ENCODE assay signal across 9 cellular contexts in genomic region chr4:158895797-158896442, GRCh38.
A peak's percentile ranks its signal among the peaks of the same experiment; 100 is the strongest.
DNase-seq lines count a peak whose midpoint lies in the region; ATAC-seq and TF ChIP-seq lines count a peak whose summit lies in the region.
"Had no signal": no experiment of that assay in that cellular context is flagged by ENCODE, and none has a peak within 500 bp of the region (broad histone marks: within the 10 kb centered on the region; RNA-seq: fewer than 3 reads in every experiment).

No MANE protein-coding gene starts in this region.

- no peaks in the 10 kb centered on the region for H3K4me1 Mint-ChIP-seq in Calu3 (ENCODE audit: low read depth, unreplicated experiment)
- peaks cover 3% of the 10 kb centered on the region for H3K4me1 Mint-ChIP-seq in neural progenitor cell
- H3K4me1 Mint-ChIP-seq: activated naive CD4-positive, alpha-beta T cell treated with anti-CD3 and anti-CD28 coated beads, Interleukin-2, amount 50 U/mL, for 24 hours had no signal

- H3K9ac ChIP-seq in Loucy (ENCODE audit: low read depth, low read length, poor library complexity, severe bottlenecking) (no peak overlapping the region), neural progenitor cell (no peak overlapping the region)

- ATAC-seq in HG03025 (IDR thresholded peaks at IDR 0.05; ENCODE audit: low FRiP score, unreplicated experiment) (no peak), GM21381 (IDR thresholded peaks at IDR 0.05; ENCODE audit: unreplicated experiment) (no peak)

- H2AFZ ChIP-seq in Loucy (ENCODE audit: low read length) (no peak overlapping the region), neural progenitor cell (replicated peaks) (no peak overlapping the region)

- no peaks in the 10 kb centered on the region for H3K9me2 ChIP-seq in Loucy (replicated peaks; ENCODE audit: low read depth, low read length)

- H3K9me3 ChIP-seq in Loucy (ENCODE audit: insufficient read depth, low read depth, low read length): no peaks in the 10 kb centered on the region
- H3K9me3 ChIP-seq in neural progenitor cell (ENCODE audit: low read depth): no peaks in the 10 kb centered on the region

- intact Hi-C loops in Calu3 (cut with micrococcal nuclease; ENCODE audit: unreplicated experiment): loop anchor here (1.0 to 2.0 kb wide), 2 partner anchors 209 to 279 kb away; no protein-coding TSS in a partner anchor

- DNase-seq in Calu3: peak; percentile 23
- DNase-seq in dermis blood vessel endothelial cell: peak; percentile 63
- peak; percentile 47 for DNase-seq in neural progenitor cell (ENCODE audit: low spot score)
- no peak for DNase-seq in NCI-H1930 (lab: John Stamatoyannopoulos, UW)
- no peak for DNase-seq in mucosa of gallbladder (ENCODE audit: low spot score)

- H3K27ac Mint-ChIP-seq in Calu3 (ENCODE audit: unreplicated experiment) (peak overlapping the region; percentile 36), neural progenitor cell (no peak overlapping the region)
- H3K27ac Mint-ChIP-seq: activated naive CD4-positive, alpha-beta T cell treated with anti-CD3 and anti-CD28 coated beads, Interleukin-2, amount 50 U/mL, for 24 hours had no signal

- no peak overlapping the region for H3K4me2 ChIP-seq in Loucy (ENCODE audit: low read depth, low read length, poor library complexity, severe bottlenecking)
- H3K4me2 ChIP-seq in neural progenitor cell: no peak overlapping the region

- H4K20me1 ChIP-seq in Loucy (ENCODE audit: insufficient read depth, low read length, poor library complexity, severe bottlenecking) (no peaks in the 10 kb centered on the region), neural progenitor cell (ENCODE audit: low read depth) (no peaks in the 10 kb centered on the region)

- H3K79me2 ChIP-seq in Loucy (ENCODE audit: insufficient read depth, low read length) (no peaks in the 10 kb centered on the region), neural progenitor cell (ENCODE audit: low read depth) (no peaks in the 10 kb centered on the region)

- H3K27me3 Mint-ChIP-seq in Calu3 (ENCODE audit: unreplicated experiment) (no peaks in the 10 kb centered on the region), neural progenitor cell (ENCODE audit: insufficient read depth, low read depth) (no peaks in the 10 kb centered on the region)
- H3K27me3 Mint-ChIP-seq: activated naive CD4-positive, alpha-beta T cell treated with anti-CD3 and anti-CD28 coated beads, Interleukin-2, amount 50 U/mL, for 24 hours had no signal

- peaks cover 5% of the 10 kb centered on the region for H3K36me3 Mint-ChIP-seq in Calu3 (ENCODE audit: insufficient read depth, unreplicated experiment)
- H3K36me3 Mint-ChIP-seq in neural progenitor cell: peaks cover 42% of the 10 kb centered on the region

- no peak overlapping the region for H3K27ac ChIP-seq in neural progenitor cell

- CTCF ChIA-PET in Calu3 (lab: Charles Lee): no interaction called here

- H3K36me3 ChIP-seq in Loucy (ENCODE audit: insufficient read depth, low read length) (peaks cover 25% of the 10 kb centered on the region; the same call in 1 of the 2 replicates), neural progenitor cell (no peaks in the 10 kb centered on the region)

- H3K4me1 ChIP-seq in Loucy (ENCODE audit: insufficient read depth, low read length, poor library complexity, severe bottlenecking): peaks cover 5% of the 10 kb centered on the region
- no peaks in the 10 kb centered on the region for H3K4me1 ChIP-seq in neural progenitor cell

- TF ChIP-seq CTCF in Calu3 (IDR thresholded peaks at IDR 0.05; ENCODE audit: unreplicated experiment): no peak
- peak; percentile 37 for TF ChIP-seq CTCF in Loucy (conservative IDR thresholded peaks at IDR 0.05; ENCODE audit: low read length)
- peak; percentile 37 for TF ChIP-seq CTCF in neural progenitor cell (IDR thresholded peaks at IDR 0.05)

- no peaks in the 10 kb centered on the region for H3K27me3 ChIP-seq in Loucy (ENCODE audit: insufficient read depth, low read length, poor library complexity, severe bottlenecking)
- no peaks in the 10 kb centered on the region for H3K27me3 ChIP-seq in neural progenitor cell

- H3K4me3 Mint-ChIP-seq in Calu3 (ENCODE audit: low read depth, unreplicated experiment) (no peak overlapping the region), neural progenitor cell (no peak overlapping the region)
- H3K4me3 Mint-ChIP-seq: activated naive CD4-positive, alpha-beta T cell treated with anti-CD3 and anti-CD28 coated beads, Interleukin-2, amount 50 U/mL, for 24 hours had no signal

- no TSS peak for BruUV-seq in Calu3 (replicated peaks; lab: Mats Ljungman, UMichigan)

- H3K9me3 Mint-ChIP-seq in Calu3 (ENCODE audit: low read depth, unreplicated experiment) (no peaks in the 10 kb centered on the region), neural progenitor cell (peaks cover 24% of the 10 kb centered on the region)
- H3K9me3 Mint-ChIP-seq: activated naive CD4-positive, alpha-beta T cell treated with anti-CD3 and anti-CD28 coated beads, Interleukin-2, amount 50 U/mL, for 24 hours had no signal

- no peak overlapping the region for H3K4me3 ChIP-seq in Loucy (ENCODE audit: low read length, poor library complexity, severe bottlenecking)
- no peak overlapping the region for H3K4me3 ChIP-seq in neural progenitor cell

- H3F3A ChIP-seq in Loucy (ENCODE audit: low read depth) (no peaks in the 10 kb centered on the region), neural progenitor cell (ENCODE audit: low read depth) (no peaks in the 10 kb centered on the region)

Comparison
In these comparisons a context has a peak if more than half of its experiments do, and no peak if none do; other contexts are left out.
1. DNase-seq: peak in Calu3 (single experiment), dermis blood vessel endothelial cell (single experiment) and neural progenitor cell (single experiment); none in NCI-H1930 (0 of 2) and mucosa of gallbladder (single experiment).